15 cellular contexts compared by ENCODE assay signal in the genomic region with DNA sequence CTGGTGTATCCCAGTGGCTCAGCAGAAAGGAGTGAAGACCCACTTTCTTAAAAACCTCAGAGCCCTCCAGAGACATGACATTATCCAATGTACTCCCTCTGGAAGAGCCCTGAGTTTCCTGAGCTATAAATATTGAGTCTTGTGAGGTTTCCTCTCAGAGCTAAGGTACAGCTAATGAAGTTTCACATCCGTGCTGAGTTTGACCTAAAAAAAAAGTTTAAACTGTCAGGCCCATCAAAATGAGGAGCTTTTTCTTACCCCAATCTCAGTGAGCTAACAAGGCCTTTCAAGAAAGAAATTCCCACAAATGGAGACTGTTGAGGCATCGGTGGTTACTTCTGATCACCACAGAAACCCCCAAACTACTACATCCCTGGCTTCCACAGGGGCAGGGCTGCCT.
DNase-seq lines count a peak whose midpoint lies in the region; ATAC-seq, FAIRE-seq and TF ChIP-seq lines count a peak whose summit lies in the region.
"Had no signal": no experiment of that assay in that cellular context is flagged by ENCODE, and none has a peak within 500 bp of the region (broad histone marks: within the 10 kb centered on the region; RNA-seq: fewer than 3 reads in every experiment).

No MANE protein-coding gene starts in this region.

- BruUV-seq in GM12878 (replicated peaks; lab: Mats Ljungman, UMichigan): no TSS peak

- peaks cover 27% of the 10 kb centered on the region for H3K4me1 ChIP-seq in MM.1S (ENCODE audit: low read length)
- H3K4me1 ChIP-seq in GM12878 (ENCODE audit: control insufficient read depth, insufficient read depth, low read length): peaks cover 4% of the 10 kb centered on the region
- H3K4me1 ChIP-seq: HAP-1 had no signal

- no peak for TF ChIP-seq EP300 in GM12878 (IDR thresholded peaks at IDR 0.05; ENCODE audit: borderline replicate concordance in 1 of 2, control insufficient read depth in 1 of 2, low read depth in 2 of 2, low read length in 2 of 2)

- CTCF ChIA-PET in GM12878 (lab: Yijun Ruan, JAX): interaction anchor here (1.3 to 1.5 kb wide), 2 partner anchors 10 to 55 kb away, joined by 3 read pairs; no protein-coding TSS in a partner anchor

- H3K36me3 ChIP-seq in MM.1S (replicated peaks; ENCODE audit: insufficient read depth, low read length): no peaks in the 10 kb centered on the region
- no peaks in the 10 kb centered on the region for H3K36me3 ChIP-seq in GM12878 (ENCODE audit: control insufficient read depth in 2 of 2, insufficient read depth in 2 of 2, low read length in 1 of 2)
- H3K36me3 ChIP-seq: HAP-1 had no signal

- H2AFZ ChIP-seq in MM.1S (ENCODE audit: low read length): peak overlapping the region; percentile 17; the same call in 1 of the 2 replicates
- H2AFZ ChIP-seq in GM12878 (ENCODE audit: control insufficient read depth, low read depth, low read length): no peak overlapping the region

- DNase-seq in GM12865 (ENCODE audit: low read depth): peak; percentile 3
- DNase-seq in MM.1S: peak; percentile 57
- peak; percentile 9 for DNase-seq in GM12878 (ENCODE audit: low read depth, low spot score)
- no peak for DNase-seq in NCI-H69 (lab: John Stamatoyannopoulos, UW)
- no peak for DNase-seq in cerebellar cortex (ENCODE audit: low spot score)
- DNase-seq in DMS153 (lab: John Stamatoyannopoulos, UW): no peak
- DNase-seq: CD4-positive, alpha-beta T cell; CD8-positive, alpha-beta memory T cell; DMS 273 treated with DMSO at 0.1 percent for 48 hours; DMS53; GF-D8; GOT3; HFFc6 had no signal

- no peak overlapping the region for H3K4me3 ChIP-seq in GM12865 (ENCODE audit: low read depth, low read length)
- H3K4me3 ChIP-seq in MM.1S (ENCODE audit: low read length): peak overlapping the region; percentile 7; the same call in 1 of the 2 replicates
- H3K4me3 ChIP-seq in GM12878: no peak overlapping the region
- H3K4me3 ChIP-seq: HAP-1 had no signal

- H3K27ac ChIP-seq in MM.1S (ENCODE audit: low read length) (peak overlapping the region; percentile 60; the same call in 1 of the 2 replicates), GM12878 (ENCODE audit: control insufficient read depth, insufficient read depth) (no peak overlapping the region)

- H3K27me3 ChIP-seq in MM.1S (replicated peaks; ENCODE audit: insufficient read depth, low read length): no peaks in the 10 kb centered on the region
- no peaks in the 10 kb centered on the region for H3K27me3 ChIP-seq in GM12878 (replicated peaks in 1 of 2; ENCODE audit: control insufficient read depth in 2 of 2, insufficient read depth in 2 of 2, low read length in 1 of 2)

- 20% methylated on average over 2 of the region's 2 CpGs for WGBS in GM12878 (ENCODE audit: insufficient coverage, insufficient replicate concordance, low lambda C conversion rate, missing lambda C conversion rate)

- H3K4me2 ChIP-seq in MM.1S (ENCODE audit: low read depth, low read length) (peak overlapping the region; percentile 47), GM12878 (ENCODE audit: control insufficient read depth, insufficient read depth) (no peak overlapping the region)

- H3K9me2 ChIP-seq in MM.1S (replicated peaks; ENCODE audit: insufficient read depth, low read length): no peaks in the 10 kb centered on the region

- H3F3A ChIP-seq in MM.1S (ENCODE audit: insufficient read depth, low read length): peaks cover 11% of the 10 kb centered on the region

- no peak for FAIRE-seq in GM12878 (lab: Jason Lieb, UNC)
- FAIRE-seq: H54 had no signal

- H3K9me3 ChIP-seq in MM.1S (replicated peaks; ENCODE audit: insufficient read depth, low read length) (no peaks in the 10 kb centered on the region), GM12878 (replicated peaks; ENCODE audit: control insufficient read depth, insufficient read depth, low read length) (no peaks in the 10 kb centered on the region)
- H3K9me3 ChIP-seq: HAP-1 had no signal

- H3K9ac ChIP-seq in MM.1S (ENCODE audit: low read length) (no peak overlapping the region), GM12878 (ENCODE audit: control insufficient read depth, insufficient read depth, low read length) (no peak overlapping the region)

- H4K20me1 ChIP-seq in MM.1S (ENCODE audit: insufficient read depth, low read length) (no peaks in the 10 kb centered on the region), GM12878 (ENCODE audit: control insufficient read depth, insufficient read depth) (no peaks in the 10 kb centered on the region)

- RAD21 ChIA-PET in GM12878 (lab: Charles Lee; ENCODE audit: unreplicated experiment): interaction anchor here (0.7 to 1.0 kb wide), 2 partner anchors 16 to 418 kb away, joined by 3 to 4 read pairs; no protein-coding TSS in a partner anchor

- TF ChIP-seq CTCF in GM12865 (IDR thresholded peaks at IDR 0.05; ENCODE audit: insufficient read depth, low read depth, low read length, missing control alignments) (no peak), MM.1S (IDR thresholded peaks at IDR 0.05; ENCODE audit: low read length) (no peak), GM12878 (IDR thresholded peaks at IDR 0.05 in 2 of 3, conservative IDR thresholded peaks at IDR 0.05 in 1 of 3; ENCODE audit: control insufficient read depth in 2 of 3, extremely low read depth in 1 of 3, insufficient read depth in 1 of 3, low read depth in 3 of 3, low read length in 3 of 3) (no peak)

- intact Hi-C loops in GM12878 (cut with micrococcal nuclease; ENCODE audit: unreplicated experiment): no loop called here

- no peak for TF ChIP-seq POLR2A in GM12878 (IDR thresholded peaks at IDR 0.05; ENCODE audit: low read depth, low read length)

- in situ Hi-C loops in GM12878 (cut with MboI): no loop called here

- POLR2A ChIA-PET in GM12878 (lab: Charles Lee): interaction anchor here (0.6 kb wide), 1 partner anchor 85 kb away, joined by 4 read pairs; no protein-coding TSS in a partner anchor

- no peaks in the 10 kb centered on the region for H3K79me2 ChIP-seq in MM.1S (ENCODE audit: low read length)
- no peaks in the 10 kb centered on the region for H3K79me2 ChIP-seq in GM12878 (ENCODE audit: control insufficient read depth, insufficient read depth, low read length)

- TF ChIP-seq RAD21 in GM12878 (IDR thresholded peaks at IDR 0.05; ENCODE audit: insufficient read depth, low read depth, low read length): no peak

- peak; percentile 70 for ATAC-seq in GM12878

- SMC1A ChIA-PET in GM12878 (lab: Charles Lee; ENCODE audit: uncharacterized antibody, unreplicated experiment): interaction anchor here (0.6 kb wide), 1 partner anchor 38 kb away, joined by 3 read pairs; no protein-coding TSS in a partner anchor

TF ChIP-seq in GM12878, 131 proteins besides CTCF, POLR2A, EP300 and RAD21:
- peak in 1 of 2 experiments; percentile 14; a peak in 1 of 4 replicates for TF ChIP-seq IKZF2 (IDR thresholded peaks at IDR 0.05)
- no peak for TF ChIP-seq RUNX3 (IDR thresholded peaks at IDR 0.05; ENCODE audit: low read length)
- no peak for TF ChIP-seq BMI1 (IDR thresholded peaks at IDR 0.05; ENCODE audit: borderline replicate concordance)

Comparison
In these comparisons a context has a peak if more than half of its experiments do, and no peak if none do; other contexts are left out.
1. DNase-seq: peak in GM12865 (single experiment), MM.1S (single experiment) and GM12878 (single experiment); none in NCI-H69 (single experiment), cerebellar cortex (single experiment) and DMS153 (single experiment).